In genomic region chr6:2542858-2543218, GRCh38 we compare ENCODE assay signal across 9 cellular contexts.
DNase-seq lines count a peak whose midpoint lies in the region; ATAC-seq, FAIRE-seq and TF ChIP-seq lines count a peak whose summit lies in the region.
"Had no signal": no experiment of that assay in that cellular context is flagged by ENCODE, and none has a peak within 500 bp of the region (broad histone marks: within the 10 kb centered on the region; RNA-seq: fewer than 3 reads in every experiment).

No MANE protein-coding gene starts in this region.

- BruUV-seq in OCI-LY7 (replicated peaks; lab: Mats Ljungman, UMichigan) = no TSS peak

- DNase-seq in AG10803 (ENCODE audit: low read depth) = peak; percentile 10
- peak; percentile 97 for DNase-seq in SIG-M5 treated with dmso at 0.1 percent for 504 hours (lab: John Stamatoyannopoulos, UW; ENCODE audit: unreplicated experiment)
- DNase-seq in fibroblast of lung (ENCODE audit: low read depth in 2 of 2) = peak; percentile 92 to 96
- DNase-seq in urothelium cell line (ENCODE audit: low spot score) = peak; percentile 26
- no peak for DNase-seq in NCI-H2171 treated with DMSO at 0.1 percent for 48 hours (lab: John Stamatoyannopoulos, UW)
- DNase-seq in OCI-LY7 (ENCODE audit: low spot score) = no peak

- ATAC-seq in GM18858 (IDR thresholded peaks at IDR 0.05; ENCODE audit: unreplicated experiment) (peak; percentile 86), HG03139 (IDR thresholded peaks at IDR 0.05; ENCODE audit: unreplicated experiment) (peak; percentile 78)

- no peak for FAIRE-seq in urothelium cell line (lab: Jason Lieb, UNC)
- FAIRE-seq: H1 had no signal

- H2AFZ ChIP-seq in fibroblast of lung (ENCODE audit: low read length) (no peak overlapping the region), OCI-LY7 (ENCODE audit: low read length) (no peak overlapping the region)

- H3K27me3 ChIP-seq in fibroblast of lung (ENCODE audit: control insufficient read depth, insufficient read depth, low read length) = no peaks in the 10 kb centered on the region

- no peak overlapping the region for H3K4me3 ChIP-seq in AG10803 (ENCODE audit: low read length)
- H3K4me3 ChIP-seq in fibroblast of lung (replicated peaks in 1 of 4; ENCODE audit: control extremely low read depth in 1 of 4, insufficient read depth in 1 of 4, low read depth in 3 of 4, low read length in 4 of 4) = no peak overlapping the region
- H3K4me3 ChIP-seq in OCI-LY7 (ENCODE audit: low read depth, low read length, poor library complexity, severe bottlenecking) = no peak overlapping the region

- H3K79me2 ChIP-seq in fibroblast of lung (ENCODE audit: control insufficient read depth, insufficient read depth, low read length) (no peaks in the 10 kb centered on the region), OCI-LY7 (ENCODE audit: insufficient read depth, low read depth, low read length) (no peaks in the 10 kb centered on the region)

- CTCF ChIA-PET in OCI-LY7 (lab: Charles Lee; ENCODE audit: unreplicated experiment) = no interaction called here

- no peak overlapping the region for H3K9ac ChIP-seq in fibroblast of lung (ENCODE audit: insufficient read depth, low read length)

- H3K4me1 ChIP-seq in fibroblast of lung (ENCODE audit: control insufficient read depth, extremely low read depth, insufficient read depth, low read length) (no peaks in the 10 kb centered on the region), OCI-LY7 (ENCODE audit: insufficient read depth, low read length, poor library complexity, severe bottlenecking) (no peaks in the 10 kb centered on the region)

- H3K36me3 ChIP-seq in fibroblast of lung (ENCODE audit: control insufficient read depth, insufficient read depth, low read length) (no peaks in the 10 kb centered on the region), OCI-LY7 (ENCODE audit: insufficient read depth, low read length) (no peaks in the 10 kb centered on the region)

- no peak for TF ChIP-seq CTCF in AG10803 (conservative IDR thresholded peaks at IDR 0.05; ENCODE audit: low read length)
- TF ChIP-seq CTCF in fibroblast of lung (conservative IDR thresholded peaks at IDR 0.05 in 1 of 2, IDR thresholded peaks at IDR 0.05 in 1 of 2; ENCODE audit: low read depth in 1 of 2, low read length in 2 of 2) = no peak
- no peak for TF ChIP-seq CTCF in OCI-LY7 (conservative IDR thresholded peaks at IDR 0.05; ENCODE audit: low read length)

- POLR2A ChIA-PET in OCI-LY7 (lab: Charles Lee) = interaction anchor here (0.6 kb wide), 1 partner anchor 87 kb away, joined by 3 read pairs; no protein-coding TSS in a partner anchor

- H3K27ac ChIP-seq in fibroblast of lung (ENCODE audit: insufficient read depth, low read length) (no peak overlapping the region), OCI-LY7 (ENCODE audit: low read depth, low read length, poor library complexity, severe bottlenecking) (no peak overlapping the region)

- H3K9me3 ChIP-seq in fibroblast of lung (ENCODE audit: control insufficient read depth, insufficient read depth, low read depth, low read length) = no peaks in the 10 kb centered on the region
- H3K9me3 ChIP-seq in OCI-LY7 (ENCODE audit: low read length) = no peaks in the 10 kb centered on the region

- H4K20me1 ChIP-seq in fibroblast of lung (ENCODE audit: control insufficient read depth, extremely low read depth, insufficient read depth, low read length) = no peaks in the 10 kb centered on the region
- no peaks in the 10 kb centered on the region for H4K20me1 ChIP-seq in OCI-LY7 (ENCODE audit: insufficient read depth, low read length)

- intact Hi-C loops in OCI-LY7 (cut with micrococcal nuclease; ENCODE audit: unreplicated experiment) = no loop called here

- H3K4me2 ChIP-seq in fibroblast of lung (ENCODE audit: extremely low read depth, insufficient read depth, low read length) (no peak overlapping the region), OCI-LY7 (ENCODE audit: low read length) (no peak overlapping the region)

- H3K9me2 ChIP-seq in OCI-LY7 (ENCODE audit: insufficient read depth, low read length) = no peaks in the 10 kb centered on the region

Comparison
In these comparisons a context has a peak if more than half of its experiments do, and no peak if none do; other contexts are left out.
1. DNase-seq: peak in AG10803 (single experiment), SIG-M5 treated with dmso at 0.1 percent for 504 hours (single experiment), fibroblast of lung (2 of 2) and urothelium cell line (single experiment); none in NCI-H2171 treated with DMSO at 0.1 percent for 48 hours (single experiment) and OCI-LY7 (single experiment).